Comparison of ENCODE assay signal across 9 cellular contexts in the genomic region with DNA sequence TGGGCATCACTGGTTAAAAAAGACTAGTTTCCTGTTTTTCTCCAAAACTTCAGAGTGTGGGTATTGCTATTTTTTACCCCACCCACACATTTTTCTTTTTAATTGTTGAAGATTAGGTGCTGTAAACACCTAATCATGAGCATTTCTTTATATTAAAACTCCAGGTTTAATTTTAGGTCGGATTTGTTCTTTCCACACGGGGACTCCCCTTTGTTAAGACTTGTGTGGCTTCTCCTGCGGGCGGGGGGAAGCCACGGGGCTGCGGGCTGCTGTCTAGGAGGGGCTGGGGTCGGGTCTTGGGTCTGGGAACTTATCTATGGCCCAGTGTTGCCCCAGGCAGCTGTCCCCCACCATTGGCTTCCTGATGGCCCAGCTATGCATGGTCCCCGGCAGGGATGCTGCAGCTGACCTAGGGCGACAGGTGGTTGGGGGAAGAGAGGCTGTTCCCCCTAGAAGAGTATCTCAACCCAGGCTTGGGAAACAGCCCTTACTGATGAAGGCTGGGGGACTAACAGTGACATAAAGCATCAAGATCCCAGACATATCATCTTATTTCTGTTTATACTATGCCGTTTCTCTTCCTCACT.
A peak's percentile ranks its signal among the peaks of the same experiment; 100 is the strongest.
DNase-seq lines count a peak whose midpoint lies in the region; ATAC-seq lines count a peak whose summit lies in the region.
"Had no signal": no experiment of that assay in that cellular context is flagged by ENCODE, and none has a peak within 500 bp of the region (broad histone marks: within the 10 kb centered on the region; RNA-seq: fewer than 3 reads in every experiment).

No MANE protein-coding gene starts in this region.

- ATAC-seq in HG03097 (IDR thresholded peaks at IDR 0.05; ENCODE audit: low FRiP score, unreplicated experiment), result peak; percentile 9
- peak; percentile 27 to 40 for ATAC-seq in stimulated activated naive B cell treated with anti-CD40 and anti-IgM and Interleukin-4, amounts not matched to agents 10 μg/mL and 1 μg/mL and 100 μg/mL, for 72 hours (replicated peaks)
- ATAC-seq in HG02884 (IDR thresholded peaks at IDR 0.05; ENCODE audit: unreplicated experiment), result no peak

- peaks cover 78% of the 10 kb centered on the region for H3K4me1 Mint-ChIP-seq in activated CD4-positive, alpha-beta T cell treated with anti-CD3 and anti-CD28 coated beads, Interleukin-2, amount 10 ng/mL, durations not matched to agents 24 days and 14 days
- H3K4me1 Mint-ChIP-seq in activated T-helper 2 cell treated with anti-CD3 and anti-CD28 coated beads, Interferon-gamma antibody, Interleukin-2, Interleukin-4, amounts not matched to agents 10 μg/mL and 5 μg/mL and 100 μg/mL, durations not matched to agents 14 hours and 24 hours and 36 hours (ENCODE audit: low read depth), result peaks cover 76% of the 10 kb centered on the region
- peaks cover 40 to 79% of the 10 kb centered on the region in 2 donors for H3K4me1 Mint-ChIP-seq in stimulated activated naive B cell treated with anti-CD40 and anti-IgM and Interleukin-4, amounts not matched to agents 10 μg/mL and 1 μg/mL and 100 μg/mL, for 72 hours

- H3K4me3 Mint-ChIP-seq in activated CD4-positive, alpha-beta T cell treated with anti-CD3 and anti-CD28 coated beads, Interleukin-2, amount 10 ng/mL, durations not matched to agents 24 days and 14 days, result peak overlapping the region; percentile 83
- peak overlapping the region; percentile 75 for H3K4me3 Mint-ChIP-seq in activated T-helper 2 cell treated with anti-CD3 and anti-CD28 coated beads, Interferon-gamma antibody, Interleukin-2, Interleukin-4, amounts not matched to agents 10 μg/mL and 5 μg/mL and 100 μg/mL, durations not matched to agents 14 hours and 24 hours and 36 hours (ENCODE audit: low read depth)
- H3K4me3 Mint-ChIP-seq in stimulated activated naive B cell treated with anti-CD40 and anti-IgM and Interleukin-4, amounts not matched to agents 10 μg/mL and 1 μg/mL and 100 μg/mL, for 72 hours, result peak overlapping the region; percentile 41 to 74

- H3K9me3 Mint-ChIP-seq in activated CD4-positive, alpha-beta T cell treated with anti-CD3 and anti-CD28 coated beads, Interleukin-2, amount 10 ng/mL, durations not matched to agents 24 days and 14 days, result no peaks in the 10 kb centered on the region
- no peaks in the 10 kb centered on the region for H3K9me3 Mint-ChIP-seq in activated T-helper 2 cell treated with anti-CD3 and anti-CD28 coated beads, Interferon-gamma antibody, Interleukin-2, Interleukin-4, amounts not matched to agents 10 μg/mL and 5 μg/mL and 100 μg/mL, durations not matched to agents 14 hours and 24 hours and 36 hours
- H3K9me3 Mint-ChIP-seq in stimulated activated naive B cell treated with anti-CD40 and anti-IgM and Interleukin-4, amounts not matched to agents 10 μg/mL and 1 μg/mL and 100 μg/mL, for 72 hours, result peaks cover 0 to 2% of the 10 kb centered on the region in 2 donors

- DNase-seq in activated CD4-positive, alpha-beta T cell treated with anti-CD3 and anti-CD28 coated beads, Interleukin-2, amount 10 ng/mL, durations not matched to agents 24 days and 14 days, result peak; percentile 78
- no peak for DNase-seq in activated CD4-positive, alpha-beta T cell treated with anti-CD3 and anti-CD28 coated beads, Interleukin-2, amount 50 U/mL, for 4 hours
- no peak for DNase-seq in activated T-helper 2 cell treated with anti-CD3 and anti-CD28 coated beads, Interferon-gamma antibody, Interleukin-2, Interleukin-4, amounts not matched to agents 10 μg/mL and 5 μg/mL and 100 μg/mL, durations not matched to agents 14 hours and 24 hours and 36 hours (ENCODE audit: low spot score)
- DNase-seq in stimulated activated naive B cell treated with anti-CD40 and anti-IgM and Interleukin-4, amounts not matched to agents 10 μg/mL and 1 μg/mL and 100 μg/mL, for 72 hours, result no peak
- DNase-seq in SKM-1 treated with dmso at 0.1 percent for 144 hours (lab: John Stamatoyannopoulos, UW; ENCODE audit: unreplicated experiment) (no peak), NCI-H1930 (lab: John Stamatoyannopoulos, UW) (no peak)
- DNase-seq: heart right ventricle had no signal

- no peaks in the 10 kb centered on the region for H3K27me3 Mint-ChIP-seq in activated CD4-positive, alpha-beta T cell treated with anti-CD3 and anti-CD28 coated beads, Interleukin-2, amount 10 ng/mL, durations not matched to agents 24 days and 14 days
- no peaks in the 10 kb centered on the region for H3K27me3 Mint-ChIP-seq in activated T-helper 2 cell treated with anti-CD3 and anti-CD28 coated beads, Interferon-gamma antibody, Interleukin-2, Interleukin-4, amounts not matched to agents 10 μg/mL and 5 μg/mL and 100 μg/mL, durations not matched to agents 14 hours and 24 hours and 36 hours (ENCODE audit: low read depth)
- H3K27me3 Mint-ChIP-seq in stimulated activated naive B cell treated with anti-CD40 and anti-IgM and Interleukin-4, amounts not matched to agents 10 μg/mL and 1 μg/mL and 100 μg/mL, for 72 hours, result no peaks in the 10 kb centered on the region

- intact Hi-C loops in activated CD4-positive, alpha-beta T cell treated with anti-CD3 and anti-CD28 coated beads, Interleukin-2, amount 10 ng/mL, durations not matched to agents 24 days and 14 days (cut with micrococcal nuclease), result loop anchor here (2.0 kb wide), 2 partner anchors 15 to 45 kb away; no protein-coding TSS in a partner anchor
- intact Hi-C loops in activated T-helper 2 cell treated with anti-CD3 and anti-CD28 coated beads, Interferon-gamma antibody, Interleukin-2, Interleukin-4, amounts not matched to agents 10 μg/mL and 5 μg/mL and 100 μg/mL, durations not matched to agents 14 hours and 24 hours and 36 hours (cut with micrococcal nuclease), result loop anchor here (2.0 to 10.0 kb wide), 4 partner anchors 15 to 687 kb away; no protein-coding TSS in a partner anchor

- peaks cover 35% of the 10 kb centered on the region for H3K36me3 Mint-ChIP-seq in activated CD4-positive, alpha-beta T cell treated with anti-CD3 and anti-CD28 coated beads, Interleukin-2, amount 10 ng/mL, durations not matched to agents 24 days and 14 days (ENCODE audit: low read depth)
- peaks cover 46% of the 10 kb centered on the region for H3K36me3 Mint-ChIP-seq in activated T-helper 2 cell treated with anti-CD3 and anti-CD28 coated beads, Interferon-gamma antibody, Interleukin-2, Interleukin-4, amounts not matched to agents 10 μg/mL and 5 μg/mL and 100 μg/mL, durations not matched to agents 14 hours and 24 hours and 36 hours (ENCODE audit: low read depth)
- peaks cover 6 to 23% of the 10 kb centered on the region in 2 donors for H3K36me3 Mint-ChIP-seq in stimulated activated naive B cell treated with anti-CD40 and anti-IgM and Interleukin-4, amounts not matched to agents 10 μg/mL and 1 μg/mL and 100 μg/mL, for 72 hours

- peak overlapping the region; percentile 97 for H3K27ac Mint-ChIP-seq in activated CD4-positive, alpha-beta T cell treated with anti-CD3 and anti-CD28 coated beads, Interleukin-2, amount 10 ng/mL, durations not matched to agents 24 days and 14 days
- peak overlapping the region; percentile 93 for H3K27ac Mint-ChIP-seq in activated T-helper 2 cell treated with anti-CD3 and anti-CD28 coated beads, Interferon-gamma antibody, Interleukin-2, Interleukin-4, amounts not matched to agents 10 μg/mL and 5 μg/mL and 100 μg/mL, durations not matched to agents 14 hours and 24 hours and 36 hours
- peak overlapping the region; percentile 75 for H3K27ac Mint-ChIP-seq in stimulated activated naive B cell treated with anti-CD40 and anti-IgM and Interleukin-4, amounts not matched to agents 10 μg/mL and 1 μg/mL and 100 μg/mL, for 72 hours
